ENCODE assay signal across 10 cellular contexts in the genomic region with DNA sequence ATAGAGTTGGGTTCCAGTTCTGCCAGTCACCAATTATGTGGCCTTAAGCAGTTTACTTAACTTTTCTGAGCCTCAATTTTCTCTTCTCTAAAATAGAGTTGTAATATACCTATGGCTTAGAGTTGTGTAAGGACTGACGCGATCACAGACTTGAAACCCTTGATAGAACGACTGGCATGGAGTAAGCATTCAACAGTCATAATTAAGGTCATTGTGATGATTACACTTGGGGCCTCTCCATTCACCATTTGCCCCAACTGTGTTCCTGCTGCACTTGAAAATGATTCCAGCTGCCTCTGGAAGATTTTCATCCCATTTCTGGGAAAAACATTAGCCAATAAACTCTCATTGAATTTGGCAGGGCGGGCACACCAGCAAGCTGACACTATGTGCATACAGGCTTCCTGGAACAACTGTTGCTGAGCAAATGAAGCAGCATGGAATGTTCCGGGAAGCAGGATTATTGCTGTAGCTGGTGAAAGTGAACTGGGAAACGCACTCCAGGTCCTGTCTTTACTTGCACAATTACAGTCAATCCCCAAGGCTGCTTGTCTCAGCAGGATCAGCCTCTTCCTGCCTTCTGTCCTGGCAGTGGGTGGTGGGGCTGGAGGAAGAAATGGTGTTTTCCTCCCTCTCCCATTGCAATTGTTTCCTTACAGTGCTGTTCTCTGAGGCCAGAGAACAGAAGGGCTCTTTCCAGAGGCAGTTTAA. TPM values are rescaled to one million over a fixed set of nuclear protein-coding genes. Genes with fewer than 3 reads are reported as not detected.
A peak's percentile ranks its signal among the peaks of the same experiment; 100 is the strongest.
DNase-seq lines count a peak whose midpoint lies in the region; ATAC-seq and TF ChIP-seq lines count a peak whose summit lies in the region.
"Had no signal": no experiment of that assay in that cellular context is flagged by ENCODE, and none has a peak within 500 bp of the region (broad histone marks: within the 10 kb centered on the region; RNA-seq: fewer than 3 reads in every experiment).

No MANE protein-coding gene starts in this region.

- H3K9me3 ChIP-seq in breast epithelium (no peaks in the 10 kb centered on the region), lower lobe of right lung (no peaks in the 10 kb centered on the region), thymus (ENCODE audit: control insufficient read depth) (no peaks in the 10 kb centered on the region)

- CTCF ChIA-PET in activated CD8-positive, alpha-beta memory T cell treated with anti-CD3 and anti-CD28 coated beads, Interleukin-2, amount 10 ng/mL, durations not matched to agents 7 days and 5 days (lab: Charles Lee), result interaction anchor here (1.7 kb wide), 1 partner anchor 8 kb away, joined by 5 read pairs; no protein-coding TSS in a partner anchor

- H3K36me3 ChIP-seq in breast epithelium (no peaks in the 10 kb centered on the region), lower lobe of right lung (no peaks in the 10 kb centered on the region), thymus (ENCODE audit: control insufficient read depth, insufficient read depth) (peaks cover 2% of the 10 kb centered on the region)

- TF ChIP-seq POLR2A in breast epithelium (IDR thresholded peaks at IDR 0.05), result no peak

- ATAC-seq in activated CD8-positive, alpha-beta memory T cell treated with anti-CD3 and anti-CD28 coated beads, Interleukin-2, amount 10 ng/mL, durations not matched to agents 7 days and 5 days, result no peak
- ATAC-seq in lower lobe of right lung, result peak; percentile 64 to 73
- no peak for ATAC-seq in HG02981 (IDR thresholded peaks at IDR 0.05; ENCODE audit: unreplicated experiment)

- H3K4me1 ChIP-seq in breast epithelium (no peaks in the 10 kb centered on the region), lower lobe of right lung (peaks cover 97% of the 10 kb centered on the region), thymus (ENCODE audit: control insufficient read depth, insufficient read depth, low read length) (peaks cover 17% of the 10 kb centered on the region)

- intact Hi-C loops in breast epithelium (cut with DNase I; ENCODE audit: low total_unique reads), result no loop called here
- intact Hi-C loops in lower lobe of right lung (cut with DNase I), result no loop called here

- H3K27me3 Mint-ChIP-seq in activated CD8-positive, alpha-beta memory T cell treated with anti-CD3 and anti-CD28 coated beads, Interleukin-2, amount 10 ng/mL, durations not matched to agents 7 days and 5 days, result no peaks in the 10 kb centered on the region

- H3K27ac Mint-ChIP-seq in activated CD8-positive, alpha-beta memory T cell treated with anti-CD3 and anti-CD28 coated beads, Interleukin-2, amount 10 ng/mL, durations not matched to agents 7 days and 5 days, result peak overlapping the region; percentile 18

- peak overlapping the region; percentile 34 to 83 for H3K27ac ChIP-seq in breast epithelium
- H3K27ac ChIP-seq in lower lobe of right lung, result peak overlapping the region; percentile 73
- H3K27ac ChIP-seq in thymus (ENCODE audit: low read depth), result peak overlapping the region; percentile 55

- H3K36me3 Mint-ChIP-seq in activated CD8-positive, alpha-beta memory T cell treated with anti-CD3 and anti-CD28 coated beads, Interleukin-2, amount 10 ng/mL, durations not matched to agents 7 days and 5 days, result peaks cover 48% of the 10 kb centered on the region

- no peaks in the 10 kb centered on the region for H3K9me3 Mint-ChIP-seq in activated CD8-positive, alpha-beta memory T cell treated with anti-CD3 and anti-CD28 coated beads, Interleukin-2, amount 10 ng/mL, durations not matched to agents 7 days and 5 days (ENCODE audit: low read depth)
- H3K9me3 Mint-ChIP-seq: H9, neural crest cell had no signal

- H3K27me3 ChIP-seq in breast epithelium (no peaks in the 10 kb centered on the region), lower lobe of right lung (ENCODE audit: low read depth) (no peaks in the 10 kb centered on the region), thymus (ENCODE audit: control insufficient read depth, insufficient read depth) (no peaks in the 10 kb centered on the region)

- 92% methylated on average over 6 of the region's 6 CpGs for WGBS in thymus

- H3K4me3 ChIP-seq in breast epithelium (peak overlapping the region in 1 of 3 donors; percentile 0), lower lobe of right lung (no peak overlapping the region), thymus (ENCODE audit: low read length) (no peak overlapping the region)

- peaks cover 93% of the 10 kb centered on the region for H3K4me1 Mint-ChIP-seq in activated CD8-positive, alpha-beta memory T cell treated with anti-CD3 and anti-CD28 coated beads, Interleukin-2, amount 10 ng/mL, durations not matched to agents 7 days and 5 days

- TF ChIP-seq CTCF in breast epithelium (IDR thresholded peaks at IDR 0.05), result no peak
- TF ChIP-seq CTCF in lower lobe of right lung (IDR thresholded peaks at IDR 0.05), result no peak

- no peak overlapping the region for H3K4me3 Mint-ChIP-seq in activated CD8-positive, alpha-beta memory T cell treated with anti-CD3 and anti-CD28 coated beads, Interleukin-2, amount 10 ng/mL, durations not matched to agents 7 days and 5 days
- H3K4me3 Mint-ChIP-seq: H9, neural crest cell had no signal

- DNase-seq in activated CD8-positive, alpha-beta memory T cell treated with anti-CD3 and anti-CD28 coated beads, Interleukin-2, amount 10 ng/mL, durations not matched to agents 7 days and 5 days, result no peak
- DNase-seq in activated CD8-positive, alpha-beta memory T cell treated with anti-CD3 and anti-CD28 coated beads for 24 hours, result no peak
- DNase-seq in breast epithelium (ENCODE audit: low spot score in 2 of 2), result peak in 1 of 2 donors; percentile 68
- DNase-seq in lower lobe of right lung, result no peak
- no peak for DNase-seq in KG1 (lab: John Stamatoyannopoulos, UW)
- DNase-seq in superior temporal gyrus (ENCODE audit: extremely low spot score), result no peak
- DNase-seq: H9 had no signal

RNA-seq across cellular contexts. Expression of a gene that starts 19.6 kb away (rescaled TPM):
- total RNA-seq in activated CD8-positive, alpha-beta memory T cell treated with anti-CD3 and anti-CD28 coated beads, Interleukin-2, amount 10 ng/mL, durations not matched to agents 7 days and 5 days, result 100 to 1,000 TPM; 212 to 294 TPM
- 100 to 1,000 TPM; 255 to 348 (median 269) TPM for total RNA-seq in breast epithelium
- 613 TPM for total RNA-seq in lower lobe of right lung
- polyA plus RNA-seq in thymus, result 78.7 TPM

Comparison
In these comparisons a context has a peak if more than half of its experiments do, and no peak if none do; other contexts are left out.
1. ATAC-seq: peak in lower lobe of right lung (2 of 2); none in activated CD8-positive, alpha-beta memory T cell treated with anti-CD3 and anti-CD28 coated beads, Interleukin-2, amount 10 ng/mL, durations not matched to agents 7 days and 5 days (single experiment) and HG02981 (single experiment).
2. Peak in every context shown above with its lines, with median percentiles within 50 percentile points of each other: H3K27ac ChIP-seq.